Comparison of ENCODE assay signal across 22 cellular contexts in the genomic region with DNA sequence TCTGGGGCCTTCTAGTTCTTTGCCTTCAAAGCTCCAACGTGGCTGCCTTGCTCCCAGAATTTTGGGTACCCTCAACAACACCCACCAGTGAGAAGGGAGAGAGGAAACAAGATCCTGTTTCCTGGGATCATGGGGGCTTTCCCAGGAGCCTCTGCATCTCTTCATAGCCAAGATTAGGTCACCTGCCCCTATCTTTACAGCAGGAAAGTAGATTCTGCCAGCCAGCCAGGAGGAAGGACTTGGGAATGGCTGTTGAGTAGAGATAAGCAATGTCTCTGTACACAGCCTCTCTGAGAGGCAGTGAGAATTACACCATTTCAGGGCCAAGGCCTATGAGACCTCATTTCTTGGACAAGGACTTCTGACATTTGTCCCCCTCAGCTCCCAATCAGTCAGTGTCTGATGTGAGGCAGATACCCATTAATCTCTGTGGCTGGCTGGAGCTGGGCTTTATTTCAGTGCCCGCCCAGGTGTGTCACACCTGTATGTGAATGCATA. TPM values are rescaled to one million over a fixed set of nuclear protein-coding genes. Genes with fewer than 3 reads are reported as not detected.
DNase-seq lines count a peak whose midpoint lies in the region; ATAC-seq and TF ChIP-seq lines count a peak whose summit lies in the region.
"Had no signal": no experiment of that assay in that cellular context is flagged by ENCODE, and none has a peak within 500 bp of the region (broad histone marks: within the 10 kb centered on the region; RNA-seq: fewer than 3 reads in every experiment).

No MANE protein-coding gene starts in this region.

- TF ChIP-seq CTCF in OCI-LY1 (IDR thresholded peaks at IDR 0.05; ENCODE audit: low read length) = no peak
- TF ChIP-seq CTCF in endothelial cell (IDR thresholded peaks at IDR 0.05; ENCODE audit: unreplicated experiment) = no peak

- ATAC-seq in GM18858 (IDR thresholded peaks at IDR 0.05; ENCODE audit: unreplicated experiment) = no peak
- ATAC-seq in GM21447 (IDR thresholded peaks at IDR 0.05; ENCODE audit: unreplicated experiment) = no peak
- ATAC-seq: A549; activated CD4-positive, CD25-positive, alpha-beta regulatory T cell treated with anti-CD3 and anti-CD28 coated beads, Interleukin-2, amount 50 U/mL, for 24 hours; activated CD8-positive, alpha-beta T cell treated with anti-CD3 and anti-CD28 coated beads for 36 hours; stimulated activated naive CD8-positive, alpha-beta T cell treated with anti-CD3 and anti-CD28 coated beads, Interleukin-15, amount 100 ng/mL, for 72 hours had no signal

- DNase-seq in endothelial cell (ENCODE audit: low spot score) = no peak
- DNase-seq in COLO829 (ENCODE audit: low spot score) = no peak
- DNase-seq in DMS153 treated with DMSO at 0.1 percent for 48 hours (lab: John Stamatoyannopoulos, UW; ENCODE audit: unreplicated experiment) = no peak
- DNase-seq: activated CD8-positive, alpha-beta T cell treated with anti-CD3 and anti-CD28 coated beads for 36 hours; activated naive CD4-positive, alpha-beta T cell treated with Interleukin-2 at 50 U/mL for 16 hours; activated T-cell treated with anti-CD3 and anti-CD28 coated beads, Interleukin-2, amount 50 U/mL, for 1 hour; BE2C; EL; immature natural killer cell; left ventricle myocardium inferior; MM.1S; NCI-H1417 treated with DMSO at 0.1 percent for 48 hours; NCI-H524 treated with DMSO at 0.1 percent for 48 hours; stimulated activated naive CD8-positive, alpha-beta T cell treated with anti-CD3 and anti-CD28 coated beads, Interleukin-15, amount 100 ng/mL, for 72 hours; transverse colon had no signal

- H3K27ac Mint-ChIP-seq in endothelial cell (ENCODE audit: unreplicated experiment) = peak overlapping the region; percentile 75
- H3K27ac Mint-ChIP-seq: activated CD8-positive, alpha-beta T cell treated with anti-CD3 and anti-CD28 coated beads for 36 hours; immature natural killer cell; stimulated activated naive CD8-positive, alpha-beta T cell treated with anti-CD3 and anti-CD28 coated beads, Interleukin-15, amount 100 ng/mL, for 72 hours had no signal

- H4K20me1 ChIP-seq in BLaER1 = no peaks in the 10 kb centered on the region
- H4K20me1 ChIP-seq in OCI-LY1 (ENCODE audit: insufficient read depth, low read length) = no peaks in the 10 kb centered on the region

- H3K9me3 ChIP-seq in BLaER1 (no peaks in the 10 kb centered on the region), OCI-LY1 (ENCODE audit: low read length) (no peaks in the 10 kb centered on the region), muscle layer of duodenum (ENCODE audit: control insufficient read depth in 1 of 2, low read length in 2 of 2) (no peaks in the 10 kb centered on the region)
- H3K9me3 ChIP-seq: A549, BE2C, left ventricle myocardium inferior, transverse colon had no signal

- H3K27me3 Mint-ChIP-seq in endothelial cell (ENCODE audit: unreplicated experiment) = peaks cover 8% of the 10 kb centered on the region
- H3K27me3 Mint-ChIP-seq: activated CD8-positive, alpha-beta T cell treated with anti-CD3 and anti-CD28 coated beads for 36 hours; stimulated activated naive CD8-positive, alpha-beta T cell treated with anti-CD3 and anti-CD28 coated beads, Interleukin-15, amount 100 ng/mL, for 72 hours had no signal

- H3K36me3 ChIP-seq in BLaER1 (peaks cover 4% of the 10 kb centered on the region), OCI-LY1 (ENCODE audit: insufficient read depth, low read length) (no peaks in the 10 kb centered on the region), muscle layer of duodenum (ENCODE audit: control insufficient read depth in 1 of 2, insufficient read depth in 2 of 2, low read length in 2 of 2) (no peaks in the 10 kb centered on the region)
- H3K36me3 ChIP-seq: BE2C, left ventricle myocardium inferior, transverse colon had no signal

- H2AFZ ChIP-seq in OCI-LY1 (ENCODE audit: low read length) = no peak overlapping the region

- no peak overlapping the region for H3K4me3 ChIP-seq in BLaER1
- no peak overlapping the region for H3K4me3 ChIP-seq in OCI-LY1 (ENCODE audit: low read depth, low read length, poor library complexity, severe bottlenecking)
- no peak overlapping the region for H3K4me3 ChIP-seq in muscle layer of duodenum (ENCODE audit: low read depth in 1 of 2, low read length in 2 of 2)
- H3K4me3 ChIP-seq: A549, left ventricle myocardium inferior, transverse colon had no signal

- H3K4me1 Mint-ChIP-seq in endothelial cell (ENCODE audit: unreplicated experiment) = peaks cover 40% of the 10 kb centered on the region
- H3K4me1 Mint-ChIP-seq: immature natural killer cell had no signal

- 0 out of 2 replicates have a peak, but pooled peaks cover 7% of the 10 kb centered on the region for H3F3A ChIP-seq in OCI-LY1 (ENCODE audit: insufficient read depth, low read length)

- H3K27ac ChIP-seq in BLaER1 (peak overlapping the region; percentile 50; the same call in 1 of the 2 replicates), OCI-LY1 (ENCODE audit: low read depth, low read length, poor library complexity, severe bottlenecking) (peak overlapping the region; percentile 21), muscle layer of duodenum (ENCODE audit: low read length) (peak overlapping the region; percentile 23)
- H3K27ac ChIP-seq: left ventricle myocardium inferior had no signal

- H3K36me3 Mint-ChIP-seq in endothelial cell (ENCODE audit: low read depth, unreplicated experiment) = peaks cover 5% of the 10 kb centered on the region
- H3K36me3 Mint-ChIP-seq: immature natural killer cell had no signal

- H3K79me2 ChIP-seq in OCI-LY1 (ENCODE audit: insufficient read depth, low read length) = no peaks in the 10 kb centered on the region

- no peaks in the 10 kb centered on the region for H3K9me3 Mint-ChIP-seq in endothelial cell (ENCODE audit: unreplicated experiment)
- H3K9me3 Mint-ChIP-seq: activated CD8-positive, alpha-beta T cell treated with anti-CD3 and anti-CD28 coated beads for 36 hours; immature natural killer cell; stimulated activated naive CD8-positive, alpha-beta T cell treated with anti-CD3 and anti-CD28 coated beads, Interleukin-15, amount 100 ng/mL, for 72 hours had no signal

- H3K9ac ChIP-seq in BLaER1 (no peak overlapping the region), OCI-LY1 (ENCODE audit: low read length) (no peak overlapping the region)

- H3K4me2 ChIP-seq in BLaER1 = no peak overlapping the region
- H3K4me2 ChIP-seq in OCI-LY1 (ENCODE audit: low read length) = no peak overlapping the region
- H3K4me2 ChIP-seq: A549 had no signal

- no peak overlapping the region for H3K4me3 Mint-ChIP-seq in endothelial cell (ENCODE audit: unreplicated experiment)
- H3K4me3 Mint-ChIP-seq: activated CD8-positive, alpha-beta T cell treated with anti-CD3 and anti-CD28 coated beads for 36 hours; immature natural killer cell; stimulated activated naive CD8-positive, alpha-beta T cell treated with anti-CD3 and anti-CD28 coated beads, Interleukin-15, amount 100 ng/mL, for 72 hours had no signal

- H3K9me2 ChIP-seq in OCI-LY1 (ENCODE audit: low read depth, low read length) = no peaks in the 10 kb centered on the region

- H3K27me3 ChIP-seq in BLaER1 = no peaks in the 10 kb centered on the region
- H3K27me3 ChIP-seq in OCI-LY1 (ENCODE audit: insufficient read depth, low read length) = no peaks in the 10 kb centered on the region
- H3K27me3 ChIP-seq in muscle layer of duodenum (ENCODE audit: low read depth, low read length) = no peaks in the 10 kb centered on the region
- H3K27me3 ChIP-seq: BE2C, transverse colon had no signal

- H3K4me1 ChIP-seq in BLaER1 (peaks cover 77% of the 10 kb centered on the region), OCI-LY1 (ENCODE audit: insufficient read depth, low read length, severe bottlenecking) (peaks cover 28% of the 10 kb centered on the region), muscle layer of duodenum (ENCODE audit: control insufficient read depth in 1 of 2, insufficient read depth in 2 of 2, low read length in 2 of 2) (peaks cover 0 to 5% of the 10 kb centered on the region in 2 donors)
- H3K4me1 ChIP-seq: BE2C had no signal

RNA-seq across cellular contexts. Expression of gene GPX1, which starts 8.5 kb away (rescaled TPM):
- total RNA-seq in endothelial cell (ENCODE audit: unreplicated experiment) = 374 TPM

RNA-seq across cellular contexts. Expression of gene USP4, which starts 9.8 kb away (rescaled TPM):
- 55.0 TPM for total RNA-seq in endothelial cell (ENCODE audit: unreplicated experiment)
